22 cellular contexts compared by ENCODE assay signal in the genomic region with DNA sequence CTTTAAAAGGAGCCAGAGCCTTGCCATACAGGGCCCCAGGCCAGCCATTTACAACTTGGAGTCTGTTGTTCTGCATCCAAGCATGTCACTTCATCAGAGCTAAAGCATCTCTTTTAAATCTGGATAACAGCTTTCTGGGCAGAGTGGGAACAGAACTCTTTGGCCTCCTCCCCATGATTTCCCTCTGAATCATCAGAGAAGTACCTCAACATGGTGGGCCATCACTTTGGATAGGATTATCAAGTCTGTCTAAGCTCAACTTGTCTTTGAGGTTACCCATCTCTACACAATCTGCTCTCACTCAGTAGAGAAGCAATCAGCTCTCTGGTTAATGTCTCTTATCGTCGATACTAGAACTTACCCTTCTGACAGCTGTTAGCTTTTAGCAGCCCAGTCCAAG.
DNase-seq lines count a peak whose midpoint lies in the region; ATAC-seq and TF ChIP-seq lines count a peak whose summit lies in the region.
"Had no signal": no experiment of that assay in that cellular context is flagged by ENCODE, and none has a peak within 500 bp of the region (broad histone marks: within the 10 kb centered on the region; RNA-seq: fewer than 3 reads in every experiment).

No MANE protein-coding gene starts in this region.

- H3K4me2 ChIP-seq in SU-DHL-6 (ENCODE audit: low read depth, low read length, poor library complexity, severe bottlenecking) (no peak overlapping the region), Karpas-422 (ENCODE audit: low read depth, low read length, poor library complexity, severe bottlenecking) (no peak overlapping the region)
- H3K4me2 ChIP-seq: A549 had no signal

- H4K20me1 ChIP-seq in SU-DHL-6 (ENCODE audit: low read depth, low read length) (no peaks in the 10 kb centered on the region), Karpas-422 (ENCODE audit: insufficient read depth, low read depth, low read length) (no peaks in the 10 kb centered on the region)

- intact Hi-C loops in left ventricle myocardium inferior (cut with micrococcal nuclease) = no loop called here

- TF ChIP-seq CTCF in cardiac muscle cell (IDR thresholded peaks at IDR 0.05; ENCODE audit: low read depth, low read length) = no peak
- no peak for TF ChIP-seq CTCF in left ventricle myocardium inferior (IDR thresholded peaks at IDR 0.05; ENCODE audit: borderline replicate concordance)
- no peak for TF ChIP-seq CTCF in SU-DHL-6 (IDR thresholded peaks at IDR 0.05; ENCODE audit: insufficient read depth, low read length, poor library complexity, severe bottlenecking)

- no peaks in the 10 kb centered on the region for H3K27me3 ChIP-seq in cardiac muscle cell
- H3K27me3 ChIP-seq in left ventricle myocardium inferior (ENCODE audit: low read depth) = no peaks in the 10 kb centered on the region
- H3K27me3 ChIP-seq in SU-DHL-6 (ENCODE audit: low read length) = no peaks in the 10 kb centered on the region
- H3K27me3 ChIP-seq in Karpas-422 (ENCODE audit: low read length) = no peaks in the 10 kb centered on the region

- peaks cover 26% of the 10 kb centered on the region for H3K4me1 ChIP-seq in cardiac muscle cell (ENCODE audit: low read depth)
- no peaks in the 10 kb centered on the region for H3K4me1 ChIP-seq in left ventricle myocardium inferior
- H3K4me1 ChIP-seq in Karpas-422 (ENCODE audit: low read length) = no peaks in the 10 kb centered on the region
- H3K4me1 ChIP-seq: A549 had no signal

- no peaks in the 10 kb centered on the region for H3K9me2 ChIP-seq in SU-DHL-6 (replicated peaks; ENCODE audit: insufficient read depth, low read length)
- no peaks in the 10 kb centered on the region for H3K9me2 ChIP-seq in Karpas-422 (replicated peaks; ENCODE audit: insufficient read depth, low read length)

- H2AFZ ChIP-seq in SU-DHL-6 (ENCODE audit: low read depth, low read length, severe bottlenecking) (peak overlapping the region; percentile 37), Karpas-422 (ENCODE audit: low read length) (no peak overlapping the region)

- ATAC-seq in GM21515 (IDR thresholded peaks at IDR 0.05; ENCODE audit: unreplicated experiment) = no peak
- ATAC-seq: A549, HepG2 had no signal

- no peak overlapping the region for H3K9ac ChIP-seq in SU-DHL-6 (ENCODE audit: low read length)
- H3K9ac ChIP-seq in Karpas-422 (ENCODE audit: low read length) = no peak overlapping the region

- DNase-seq in cardiac muscle cell (ENCODE audit: low read depth in 1 of 2, low spot score in 1 of 2) = peak in 1 of 2 donors; percentile 38
- DNase-seq in left ventricle myocardium inferior = no peak
- peak; percentile 5 for DNase-seq in left kidney (ENCODE audit: low read depth, low spot score)
- no peak for DNase-seq in stimulated activated CD8-positive, alpha-beta memory T cell treated with anti-CD3 and anti-CD28 coated beads, Interleukin-4, amount 100 ng/mL, for 48 hours
- no peak for DNase-seq in COR-L47 (lab: John Stamatoyannopoulos, UW)
- DNase-seq in Karpas-422 = no peak
- DNase-seq: C1 segment of cervical spinal cord; CD8-positive, alpha-beta memory T cell; DMS79; H9; KBM-7; MV-4-11; NCI-H1417; NCI-H187; NCI-H2107; NCI-H524; NCI-H82; SHP77 had no signal

- H3K4me3 ChIP-seq in cardiac muscle cell (no peak overlapping the region), left ventricle myocardium inferior (no peak overlapping the region), SU-DHL-6 (ENCODE audit: insufficient read depth, low read length, poor library complexity, severe bottlenecking) (no peak overlapping the region), Karpas-422 (ENCODE audit: low read length) (no peak overlapping the region)
- H3K4me3 ChIP-seq: A549 had no signal

- H3F3A ChIP-seq in SU-DHL-6 (ENCODE audit: insufficient read depth) = no peaks in the 10 kb centered on the region

- H3K79me2 ChIP-seq in SU-DHL-6 (ENCODE audit: insufficient read depth, low read length) (no peaks in the 10 kb centered on the region), Karpas-422 (ENCODE audit: low read length) (no peaks in the 10 kb centered on the region)

- H3K9me3 ChIP-seq in cardiac muscle cell (ENCODE audit: low read depth) (no peaks in the 10 kb centered on the region), left ventricle myocardium inferior (replicated peaks) (no peaks in the 10 kb centered on the region), SU-DHL-6 (ENCODE audit: insufficient read depth, low read length) (no peaks in the 10 kb centered on the region), Karpas-422 (ENCODE audit: low read length) (peaks cover 10% of the 10 kb centered on the region; the same call in 1 of the 2 replicates)
- H3K9me3 ChIP-seq: A549 had no signal

- H3K36me3 ChIP-seq in cardiac muscle cell (no peaks in the 10 kb centered on the region), left ventricle myocardium inferior (no peaks in the 10 kb centered on the region), SU-DHL-6 (ENCODE audit: low read length) (no peaks in the 10 kb centered on the region), Karpas-422 (ENCODE audit: insufficient read depth, low read length) (no peaks in the 10 kb centered on the region)

- H3K27ac ChIP-seq in cardiac muscle cell (peak overlapping the region; percentile 28), left ventricle myocardium inferior (replicated peaks) (no peak overlapping the region), SU-DHL-6 (ENCODE audit: low read depth, low read length) (no peak overlapping the region), Karpas-422 (ENCODE audit: low read length) (no peak overlapping the region)
- H3K27ac ChIP-seq: A549 had no signal
